Comparison of ENCODE assay signal across 23 cellular contexts in the genomic region with DNA sequence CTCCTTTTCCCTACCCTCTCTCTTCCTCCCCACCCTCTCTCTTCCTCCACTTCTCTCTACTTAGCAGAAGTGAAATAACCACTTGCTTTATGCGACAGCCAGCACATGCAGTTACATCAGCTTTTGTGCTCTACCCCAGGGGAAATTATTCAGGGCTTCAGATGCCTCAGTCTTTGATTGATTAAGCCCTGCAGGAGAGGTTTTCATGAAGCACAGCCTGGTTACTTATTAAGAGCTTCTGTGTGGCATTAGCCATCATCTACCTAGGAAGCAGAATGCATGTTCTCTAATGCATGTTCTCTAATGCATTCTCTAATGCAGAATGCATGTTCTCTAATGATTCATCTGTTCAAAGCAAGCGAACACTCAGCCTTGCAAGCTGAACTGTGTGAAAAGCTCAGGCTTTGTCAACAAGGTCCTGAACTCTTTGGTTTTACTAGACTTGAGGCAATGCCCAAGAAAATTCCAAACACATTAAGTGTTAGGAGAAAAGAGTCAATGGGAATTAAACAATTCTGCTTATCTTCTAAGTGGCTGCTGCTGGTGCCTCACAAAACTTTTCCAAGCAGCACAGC. TPM values are rescaled to one million over a fixed set of nuclear protein-coding genes. Genes with fewer than 3 reads are reported as not detected.
DNase-seq lines count a peak whose midpoint lies in the region; FAIRE-seq and TF ChIP-seq lines count a peak whose summit lies in the region.
"Had no signal": no experiment of that assay in that cellular context is flagged by ENCODE, and none has a peak within 500 bp of the region (broad histone marks: within the 10 kb centered on the region; RNA-seq: fewer than 3 reads in every experiment).

No MANE protein-coding gene starts in this region.

- H3K4me3 ChIP-seq in astrocyte (ENCODE audit: insufficient read depth, low read depth, low read length) = no peak overlapping the region
- H3K4me3 ChIP-seq in fibroblast of mammary gland (ENCODE audit: control insufficient read depth, low read depth, low read length) = no peak overlapping the region
- H3K4me3 ChIP-seq in retinal pigment epithelial cell (ENCODE audit: low read length) = no peak overlapping the region
- H3K4me3 ChIP-seq in SJCRH30 = no peak overlapping the region
- H3K4me3 ChIP-seq: ascending aorta had no signal

- H3K23me2 ChIP-seq in H9 (ENCODE audit: insufficient read length, low read depth, low read length, poor library complexity, severe bottlenecking) = no peaks in the 10 kb centered on the region

- H3K27me3 ChIP-seq in H9 (ENCODE audit: insufficient read depth, low read length) (no peaks in the 10 kb centered on the region), astrocyte (ENCODE audit: insufficient read depth, low read length) (no peaks in the 10 kb centered on the region), SJCRH30 (0 out of 2 replicates have a peak, but pooled peaks cover 3% of the 10 kb centered on the region)
- H3K27me3 ChIP-seq: ascending aorta, neutrophil had no signal

- no CpG with 5 or more reads among the region's 2 CpGs for WGBS in H9 (ENCODE audit: extremely low coverage, insufficient read length, low lambda C conversion rate)

- H3K36me3 Mint-ChIP-seq in H9 (ENCODE audit: insufficient read depth in 1 of 3, low read depth in 3 of 3) (peaks cover 0 to 1% (median 0%) of the 10 kb centered on the region in 3 experiments; a peak in 1 of 7 replicates), astrocyte (ENCODE audit: low read depth, unreplicated experiment) (no peaks in the 10 kb centered on the region)
- no peaks in the 10 kb centered on the region for H3K36me3 Mint-ChIP-seq in activated naive CD4-positive, alpha-beta T cell treated with anti-CD3 and anti-CD28 coated beads for 36 hours (ENCODE audit: low read depth)

- H2BK5ac ChIP-seq in H9 (ENCODE audit: insufficient read length, low read length) = no peak overlapping the region

- no peak overlapping the region for H3K56ac ChIP-seq in H9 (ENCODE audit: insufficient read length, low read depth, low read length)

- H3K79me2 ChIP-seq in H9 (ENCODE audit: insufficient read depth, low read length) (no peaks in the 10 kb centered on the region), astrocyte (ENCODE audit: insufficient read depth, low read length) (no peaks in the 10 kb centered on the region)

- TF ChIP-seq CTCF in H9 (conservative IDR thresholded peaks at IDR 0.05) = no peak
- no peak for TF ChIP-seq CTCF in astrocyte (IDR thresholded peaks at IDR 0.05; ENCODE audit: insufficient read depth, low read depth, low read length)
- TF ChIP-seq CTCF in fibroblast of mammary gland (conservative IDR thresholded peaks at IDR 0.05; ENCODE audit: control insufficient read depth, insufficient read depth, low read depth, low read length) = no peak
- TF ChIP-seq CTCF in retinal pigment epithelial cell (conservative IDR thresholded peaks at IDR 0.05; ENCODE audit: low read depth, low read length) = no peak

- H3K4me1 ChIP-seq in H9 (ENCODE audit: insufficient read depth, low read length) (peaks cover 4% of the 10 kb centered on the region; the same call in 1 of the 2 replicates), astrocyte (ENCODE audit: insufficient read depth, low read length) (peaks cover 16% of the 10 kb centered on the region), SJCRH30 (no peaks in the 10 kb centered on the region)
- H3K4me1 ChIP-seq: ascending aorta had no signal

- H3K4me1 Mint-ChIP-seq in H9 (peaks cover 21 to 23% of the 10 kb centered on the region in 2 experiments), astrocyte (ENCODE audit: low read depth, unreplicated experiment) (peaks cover 12% of the 10 kb centered on the region)
- no peaks in the 10 kb centered on the region for H3K4me1 Mint-ChIP-seq in activated naive CD4-positive, alpha-beta T cell treated with anti-CD3 and anti-CD28 coated beads for 36 hours (ENCODE audit: low read depth)
- H3K4me1 Mint-ChIP-seq: activated CD4-positive, alpha-beta T cell treated with anti-CD3 and anti-CD28 coated beads, Interleukin-2, amount 10 ng/mL, durations not matched to agents 7 days and 5 days had no signal

- H2BK15ac ChIP-seq in H9 (ENCODE audit: low read depth, low read length) = no peak overlapping the region

- intact Hi-C loops in activated naive CD4-positive, alpha-beta T cell treated with anti-CD3 and anti-CD28 coated beads for 36 hours (cut with micrococcal nuclease) = no loop called here

- no peak overlapping the region for H3K23ac ChIP-seq in H9 (ENCODE audit: insufficient read length, low read depth, low read length)

- H3K79me1 ChIP-seq in H9 (ENCODE audit: insufficient read depth, low read depth, low read length, poor library complexity, severe bottlenecking) = no peaks in the 10 kb centered on the region

- H3K27ac Mint-ChIP-seq in H9 = peak overlapping the region; percentile 13 to 72 (median 15); a peak in 3 of 7 replicates
- no peak overlapping the region for H3K27ac Mint-ChIP-seq in astrocyte (ENCODE audit: unreplicated experiment)
- no peak overlapping the region for H3K27ac Mint-ChIP-seq in activated naive CD4-positive, alpha-beta T cell treated with anti-CD3 and anti-CD28 coated beads for 36 hours
- H3K27ac Mint-ChIP-seq: activated CD4-positive, alpha-beta T cell treated with anti-CD3 and anti-CD28 coated beads, Interleukin-2, amount 10 ng/mL, durations not matched to agents 7 days and 5 days had no signal

- no peak overlapping the region for H4K8ac ChIP-seq in H9 (replicated peaks; ENCODE audit: insufficient read length, low read depth, low read length)

- no peak overlapping the region for H3K4ac ChIP-seq in H9 (ENCODE audit: low read depth, low read length)

- no peak overlapping the region for H2BK12ac ChIP-seq in H9 (ENCODE audit: insufficient read length, low read depth, low read length)

- H3K27ac ChIP-seq in H9 (ENCODE audit: insufficient read length, low read depth, low read length) (no peak overlapping the region), astrocyte (ENCODE audit: low read depth, low read length) (peak overlapping the region; percentile 30), SJCRH30 (no peak overlapping the region)
- H3K27ac ChIP-seq: ascending aorta, HL-60, neutrophil had no signal

- H2AFZ ChIP-seq in H9 (ENCODE audit: low read length) = no peak overlapping the region
- H2AFZ ChIP-seq in astrocyte (ENCODE audit: low read depth, low read length) = no peak overlapping the region

- no peak overlapping the region for H4K91ac ChIP-seq in H9 (ENCODE audit: insufficient read length, low read depth, low read length)

- no peak overlapping the region for H2BK120ac ChIP-seq in H9 (ENCODE audit: low read depth, low read length, poor library complexity, severe bottlenecking)

- H4K20me1 ChIP-seq in H9 (ENCODE audit: control insufficient read depth, insufficient read depth, insufficient read length) = no peaks in the 10 kb centered on the region
- H4K20me1 ChIP-seq in astrocyte (ENCODE audit: insufficient read depth, low read length) = no peaks in the 10 kb centered on the region

- H3K9me3 ChIP-seq in H9 (ENCODE audit: control insufficient read depth, low read depth, low read length) (no peaks in the 10 kb centered on the region), astrocyte (ENCODE audit: insufficient read depth, low read depth, low read length) (no peaks in the 10 kb centered on the region), SJCRH30 (replicated peaks) (no peaks in the 10 kb centered on the region)
- H3K9me3 ChIP-seq: ascending aorta, neutrophil had no signal

- H3T11ph ChIP-seq in H9 (ENCODE audit: low read length) = no peak overlapping the region

- no peak overlapping the region for H3K4me2 ChIP-seq in H9 (ENCODE audit: insufficient read depth, insufficient read length, low read length)
- H3K4me2 ChIP-seq in astrocyte (ENCODE audit: low read length) = peak overlapping the region; percentile 40

- CTCF ChIA-PET in activated naive CD4-positive, alpha-beta T cell treated with anti-CD3 and anti-CD28 coated beads for 36 hours (lab: Charles Lee) = no interaction called here

- DNase-seq in H9 (no peak), astrocyte (ENCODE audit: low read depth) (peak; percentile 96), fibroblast of mammary gland (ENCODE audit: low read depth) (peak; percentile 52), retinal pigment epithelial cell (ENCODE audit: low read depth) (peak; percentile 53), NCI-H2081 (lab: John Stamatoyannopoulos, UW) (no peak), ACHN (no peak), SJCRH30 (no peak)
- DNase-seq in activated naive CD4-positive, alpha-beta T cell treated with anti-CD3 and anti-CD28 coated beads for 36 hours = no peak
- DNase-seq: activated CD4-positive, alpha-beta T cell treated with anti-CD3 and anti-CD28 coated beads, Interleukin-2, amount 10 ng/mL, durations not matched to agents 7 days and 5 days; activated CD8-positive, alpha-beta memory T cell treated with anti-CD3 and anti-CD28 coated beads, Interleukin-2, amount 50 U/mL, for 48 hours; activated gamma-delta T cell treated with Interleukin-2 at 50 U/mL for 16 hours; COR-L47; dermis blood vessel endothelial cell; hippocampal formation; kidney; NCI-H2171; NCI-H748 treated with DMSO at 0.1 percent for 48 hours; stimulated activated CD4-positive, alpha-beta T cell treated with anti-CD3 and anti-CD28 coated beads, Interleukin-4, amount 100 ng/mL, for 1 hour had no signal

- H3K9me3 Mint-ChIP-seq in H9 (peaks cover 0 to 3% of the 10 kb centered on the region in 2 experiments; a peak in 1 of 5 replicates), astrocyte (ENCODE audit: unreplicated experiment) (peaks cover 10% of the 10 kb centered on the region)
- peaks cover 8% of the 10 kb centered on the region for H3K9me3 Mint-ChIP-seq in activated naive CD4-positive, alpha-beta T cell treated with anti-CD3 and anti-CD28 coated beads for 36 hours
- H3K9me3 Mint-ChIP-seq: activated CD4-positive, alpha-beta T cell treated with anti-CD3 and anti-CD28 coated beads, Interleukin-2, amount 10 ng/mL, durations not matched to agents 7 days and 5 days had no signal

- no peak overlapping the region for H3K18ac ChIP-seq in H9 (ENCODE audit: insufficient read length, low read depth, low read length)

- H2BK20ac ChIP-seq in H9 (ENCODE audit: low read depth, low read length, poor library complexity, severe bottlenecking) = no peak overlapping the region

- no peak overlapping the region for H3K14ac ChIP-seq in H9 (ENCODE audit: insufficient read depth, low read length)

- H3K27me3 Mint-ChIP-seq in H9 (ENCODE audit: low read depth) (peaks cover 2% of the 10 kb centered on the region; the same call in 1 of the 2 replicates), astrocyte (ENCODE audit: low read depth, unreplicated experiment) (no peaks in the 10 kb centered on the region)
- H3K27me3 Mint-ChIP-seq in activated naive CD4-positive, alpha-beta T cell treated with anti-CD3 and anti-CD28 coated beads for 36 hours (ENCODE audit: low read depth) = no peaks in the 10 kb centered on the region
- H3K27me3 Mint-ChIP-seq: activated CD4-positive, alpha-beta T cell treated with anti-CD3 and anti-CD28 coated beads, Interleukin-2, amount 10 ng/mL, durations not matched to agents 7 days and 5 days had no signal

- peak; percentile 29 for FAIRE-seq in astrocyte (lab: Jason Lieb, UNC)
- FAIRE-seq: kidney had no signal

- H4K5ac ChIP-seq in H9 (ENCODE audit: insufficient read length, low read depth, low read length) = no peak overlapping the region

- in situ Hi-C loops in ACHN (cut with HindIII; ENCODE audit: low pct_ligation_motif_present, low pct_unique_long_range_greater_than_20kb, low sequenced_read_pairs) = no loop called here

- no peak overlapping the region for H3K4me3 Mint-ChIP-seq in H9
- no peak overlapping the region for H3K4me3 Mint-ChIP-seq in astrocyte (ENCODE audit: unreplicated experiment)
- no peak overlapping the region for H3K4me3 Mint-ChIP-seq in activated naive CD4-positive, alpha-beta T cell treated with anti-CD3 and anti-CD28 coated beads for 36 hours
- H3K4me3 Mint-ChIP-seq: activated CD4-positive, alpha-beta T cell treated with anti-CD3 and anti-CD28 coated beads, Interleukin-2, amount 10 ng/mL, durations not matched to agents 7 days and 5 days had no signal

- H3K36me3 ChIP-seq in astrocyte (ENCODE audit: insufficient read depth, low read length) (no peaks in the 10 kb centered on the region), SJCRH30 (no peaks in the 10 kb centered on the region)
- H3K36me3 ChIP-seq: ascending aorta, neutrophil had no signal

- H3K9ac ChIP-seq in H9 (ENCODE audit: extremely low read depth, insufficient read length, low read length) (no peak overlapping the region), astrocyte (ENCODE audit: low read length) (peak overlapping the region; percentile 38)

- no peak overlapping the region for H2AK5ac ChIP-seq in H9 (ENCODE audit: insufficient read length, low read length)

RNA-seq across cellular contexts. Expression of a gene that starts 56.1 kb away (rescaled TPM):
- total RNA-seq in H9 (2021) = 0.33 and 0.44 TPM in 2 replicates
- total RNA-seq in astrocyte = not detected in 2 replicates
- total RNA-seq in SJCRH30 (2014; rRNA removed; shearing (Covaris generic)) = not detected in 2 replicates
- not detected for total RNA-seq in activated naive CD4-positive, alpha-beta T cell treated with anti-CD3 and anti-CD28 coated beads for 36 hours
- total RNA-seq: activated CD4-positive, alpha-beta T cell treated with anti-CD3 and anti-CD28 coated beads, Interleukin-2, amount 10 ng/mL, durations not matched to agents 7 days and 5 days; ascending aorta; dermis blood vessel endothelial cell; esophagus mucosa; kidney; mononuclear cell had no signal

Comparison
In these comparisons a context has a peak if more than half of its experiments do, and no peak if none do; other contexts are left out.
1. DNase-seq: peak in astrocyte (single experiment), fibroblast of mammary gland (single experiment) and retinal pigment epithelial cell (single experiment); none in H9 (single experiment), NCI-H2081 (0 of 2), ACHN (single experiment), SJCRH30 (0 of 2) and activated naive CD4-positive, alpha-beta T cell treated with anti-CD3 and anti-CD28 coated beads for 36 hours (single experiment).
2. H3K27ac Mint-ChIP-seq: peak in H9 (3 of 3); none in astrocyte (single experiment) and activated naive CD4-positive, alpha-beta T cell treated with anti-CD3 and anti-CD28 coated beads for 36 hours (single experiment).